In genomic region chr5:14156611-14157493, GRCh38 we compare ENCODE assay signal across 8 cellular contexts. TPM values are rescaled to one million over a fixed set of nuclear protein-coding genes. Genes with fewer than 3 reads are reported as not detected.
DNase-seq lines count a peak whose midpoint lies in the region; FAIRE-seq and TF ChIP-seq lines count a peak whose summit lies in the region.

No MANE protein-coding gene starts in this region.

- no peak overlapping the region for H4K91ac ChIP-seq in mesenchymal stem cell (ENCODE audit: low read length)

- H3K9me3 ChIP-seq in mesenchymal stem cell (ENCODE audit: control insufficient read depth, low read length), result no peaks in the 10 kb centered on the region

- no peak for TF ChIP-seq POLR2A in NB4 (IDR thresholded peaks at IDR 0.05; ENCODE audit: extremely low read depth, insufficient read length)

- no peak for FAIRE-seq in frontal cortex (lab: Jason Lieb, UNC)

- in situ Hi-C loops in GM13977 (cut with MboI; ENCODE audit: low pct_unique_long_range_greater_than_20kb, low sequenced_read_pairs, unreplicated experiment), result loop anchor here (10.0 kb wide), 1 partner anchor 48 kb away; no protein-coding TSS in a partner anchor
- in situ Hi-C loops in astrocyte of the cerebellum (cut with HindIII; ENCODE audit: low sequenced_read_pairs), result no loop called here

- no peak for TF ChIP-seq CTCF in GM13977 (IDR thresholded peaks at IDR 0.05; ENCODE audit: extremely low read depth, insufficient read depth, missing control alignments)
- no peak for TF ChIP-seq CTCF in HFF-Myc (IDR thresholded peaks at IDR 0.05; ENCODE audit: low read depth, low read length, missing control alignments)
- TF ChIP-seq CTCF in NB4 (IDR thresholded peaks at IDR 0.05; ENCODE audit: low read depth, low read length), result no peak
- TF ChIP-seq CTCF in astrocyte of the cerebellum (IDR thresholded peaks at IDR 0.05; ENCODE audit: low read depth, low read length, missing control alignments), result no peak

- no peaks in the 10 kb centered on the region for H3K79me1 ChIP-seq in mesenchymal stem cell (replicated peaks; ENCODE audit: low read length, poor library complexity, severe bottlenecking)

- 5% methylated on average over 6 of the region's 9 CpGs for WGBS in mesenchymal stem cell

- peaks cover 33% of the 10 kb centered on the region for H3K4me1 ChIP-seq in mesenchymal stem cell (ENCODE audit: control insufficient read depth, insufficient read depth, low read depth, low read length)

- H2BK5ac ChIP-seq in mesenchymal stem cell (ENCODE audit: low read depth, low read length, poor library complexity, severe bottlenecking), result peak overlapping the region; percentile 94

- H3K23ac ChIP-seq in mesenchymal stem cell (ENCODE audit: low read length in 2 of 2), result no peak overlapping the region

- H3K4ac ChIP-seq in mesenchymal stem cell (ENCODE audit: low read depth in 1 of 2, low read length in 2 of 2), result peak overlapping the region in 1 of 2 experiments; percentile 67

- no peaks in the 10 kb centered on the region for H3K27me3 ChIP-seq in mesenchymal stem cell (ENCODE audit: control insufficient read depth in 1 of 2, insufficient read depth in 1 of 2, low read length in 2 of 2)

- H3K4me2 ChIP-seq in mesenchymal stem cell (ENCODE audit: low read length, poor library complexity, severe bottlenecking), result peak overlapping the region; percentile 69

- H2BK12ac ChIP-seq in mesenchymal stem cell (ENCODE audit: low read length in 2 of 2), result peak overlapping the region; percentile 15 to 19

- peak overlapping the region; percentile 38 for H4K8ac ChIP-seq in mesenchymal stem cell (ENCODE audit: low read length)

- DNase-seq in GM13977 (ENCODE audit: low spot score), result peak; percentile 65
- peak; percentile 86 for DNase-seq in HFF-Myc (ENCODE audit: extremely low read depth, low read depth)
- peak; percentile 87 for DNase-seq in NB4 (ENCODE audit: low read depth)
- DNase-seq in astrocyte of the cerebellum (ENCODE audit: low read depth), result peak; percentile 98
- peak; percentile 99 for DNase-seq in mesenchymal stem cell
- no peak for DNase-seq in activated T-cell treated with anti-CD3 and anti-CD28 coated beads, Interleukin-2, amount 50 U/mL, for 48 hours
- DNase-seq in frontal cortex (ENCODE audit: low spot score in 2 of 2), result no peak
- DNase-seq in activated CD4-positive, CD25-positive, alpha-beta regulatory T cell treated with anti-CD3 and anti-CD28 coated beads, Interleukin-2, amount 50 U/mL, for 72 hours, result no peak

- peak overlapping the region; percentile 96 for H3K27ac ChIP-seq in mesenchymal stem cell (ENCODE audit: low read length, poor library complexity, severe bottlenecking)

- peak overlapping the region; percentile 18 for H3K4me3 ChIP-seq in HFF-Myc (replicated peaks; ENCODE audit: low read depth, low read length)
- peak overlapping the region; percentile 37 for H3K4me3 ChIP-seq in NB4 (ENCODE audit: low read depth, low read length)
- peak overlapping the region; percentile 30 for H3K4me3 ChIP-seq in astrocyte of the cerebellum (ENCODE audit: low read depth, low read length)
- H3K4me3 ChIP-seq in mesenchymal stem cell (ENCODE audit: insufficient read depth in 1 of 2, low read depth in 1 of 2, low read length in 2 of 2), result peak overlapping the region in 1 of 2 experiments; percentile 64

- no peak overlapping the region for H3K14ac ChIP-seq in mesenchymal stem cell (ENCODE audit: low read length in 2 of 2)

- no peak overlapping the region for H2AFZ ChIP-seq in mesenchymal stem cell (ENCODE audit: low read depth, low read length)

- peaks cover 0 to 4% of the 10 kb centered on the region in 2 experiments for H3K36me3 ChIP-seq in mesenchymal stem cell (ENCODE audit: control insufficient read depth in 1 of 2, insufficient read depth in 2 of 2, low read depth in 1 of 2, low read length in 2 of 2)

- no peak overlapping the region for H2BK15ac ChIP-seq in mesenchymal stem cell (ENCODE audit: low read depth, poor library complexity, severe bottlenecking)

- peak overlapping the region; percentile 79 for H2AK5ac ChIP-seq in mesenchymal stem cell (ENCODE audit: low read length, severe bottlenecking)

- H3K18ac ChIP-seq in mesenchymal stem cell (ENCODE audit: low read depth in 1 of 2, low read length in 2 of 2), result peak overlapping the region; percentile 40 to 76

- H2BK120ac ChIP-seq in mesenchymal stem cell (ENCODE audit: low read depth, low read length), result peak overlapping the region; percentile 54

- H3K9ac ChIP-seq in mesenchymal stem cell (ENCODE audit: low read length), result peak overlapping the region; percentile 86

RNA-seq across cellular contexts. Expression of gene TRIO, which starts 13.7 kb away (rescaled TPM):
- 39.8 TPM for polyA plus RNA-seq in mesenchymal stem cell (2013, experiment 1 of 2)
- 39.0 TPM for polyA plus RNA-seq in mesenchymal stem cell (2013, experiment 2 of 2)
- 310 TPM for total RNA-seq in frontal cortex

Comparison
In these comparisons a context has a peak if more than half of its experiments do, and no peak if none do; other contexts are left out.
1. DNase-seq: peak in GM13977 (single experiment), HFF-Myc (single experiment), NB4 (single experiment), astrocyte of the cerebellum (single experiment) and mesenchymal stem cell (single experiment); none in activated T-cell treated with anti-CD3 and anti-CD28 coated beads, Interleukin-2, amount 50 U/mL, for 48 hours (0 of 2), frontal cortex (0 of 2) and activated CD4-positive, CD25-positive, alpha-beta regulatory T cell treated with anti-CD3 and anti-CD28 coated beads, Interleukin-2, amount 50 U/mL, for 72 hours (single experiment).